In genomic region chr2:222796413-222797103, GRCh38 we compare ENCODE assay signal across 9 cellular contexts.
DNase-seq lines count a peak whose midpoint lies in the region; ATAC-seq and TF ChIP-seq lines count a peak whose summit lies in the region.
"Had no signal": no experiment of that assay in that cellular context is flagged by ENCODE, and none has a peak within 500 bp of the region (broad histone marks: within the 10 kb centered on the region; RNA-seq: fewer than 3 reads in every experiment).

No MANE protein-coding gene starts in this region.

- H4K91ac ChIP-seq in trophoblast cell (ENCODE audit: low read depth, low read length) = no peak overlapping the region

- H3K4me1 Mint-ChIP-seq in GM23338 = peaks cover 17% of the 10 kb centered on the region
- H3K4me1 Mint-ChIP-seq in stimulated activated memory B cell treated with anti-CD40 and anti-IgM and Interleukin-4, amounts not matched to agents 10 μg/mL and 1 μg/mL and 100 μg/mL, for 72 hours = no peaks in the 10 kb centered on the region

- H3K9me3 Mint-ChIP-seq in GM23338 = no peaks in the 10 kb centered on the region
- H3K9me3 Mint-ChIP-seq in stimulated activated memory B cell treated with anti-CD40 and anti-IgM and Interleukin-4, amounts not matched to agents 10 μg/mL and 1 μg/mL and 100 μg/mL, for 72 hours = no peaks in the 10 kb centered on the region

- H3K4ac ChIP-seq in trophoblast cell (ENCODE audit: low read depth, low read length) = no peak overlapping the region

- peaks cover 4% of the 10 kb centered on the region for H3K27me3 Mint-ChIP-seq in GM23338 (ENCODE audit: insufficient read depth, low read depth, poor library complexity)
- no peaks in the 10 kb centered on the region for H3K27me3 Mint-ChIP-seq in stimulated activated memory B cell treated with anti-CD40 and anti-IgM and Interleukin-4, amounts not matched to agents 10 μg/mL and 1 μg/mL and 100 μg/mL, for 72 hours

- H3K27me3 ChIP-seq in GM23338 (ENCODE audit: insufficient read depth) (no peaks in the 10 kb centered on the region), trophoblast cell (ENCODE audit: insufficient read depth, low read length) (no peaks in the 10 kb centered on the region)

- no peak overlapping the region for H2AFZ ChIP-seq in GM23338
- H2AFZ ChIP-seq in trophoblast cell (ENCODE audit: insufficient read depth, low read length, poor library complexity) = no peak overlapping the region

- H3K9me2 ChIP-seq in GM23338 (ENCODE audit: insufficient read depth) = no peaks in the 10 kb centered on the region

- H3K4me2 ChIP-seq in GM23338 = no peak overlapping the region; the same call in 1 of the 2 replicates
- H3K4me2 ChIP-seq in trophoblast cell (ENCODE audit: low read length) = no peak overlapping the region

- H3K36me3 ChIP-seq in GM23338 (ENCODE audit: insufficient read depth) (no peaks in the 10 kb centered on the region), trophoblast cell (ENCODE audit: control insufficient read depth in 1 of 2, insufficient read depth in 2 of 2, low read length in 2 of 2) (no peaks in the 10 kb centered on the region)

- no peak overlapping the region for H3K9ac ChIP-seq in trophoblast cell (ENCODE audit: low read length)

- H3K27ac Mint-ChIP-seq in GM23338 = no peak overlapping the region
- no peak overlapping the region for H3K27ac Mint-ChIP-seq in stimulated activated memory B cell treated with anti-CD40 and anti-IgM and Interleukin-4, amounts not matched to agents 10 μg/mL and 1 μg/mL and 100 μg/mL, for 72 hours

- H4K20me1 ChIP-seq in GM23338 (replicated peaks; ENCODE audit: insufficient read depth) = no peaks in the 10 kb centered on the region

- H2AK5ac ChIP-seq in trophoblast cell (ENCODE audit: low read length) = peak overlapping the region; percentile 77

- H4K8ac ChIP-seq in trophoblast cell (ENCODE audit: low read depth, low read length) = no peak overlapping the region

- peak overlapping the region; percentile 24 for H2BK120ac ChIP-seq in trophoblast cell (ENCODE audit: insufficient read depth, low read length, poor library complexity)

- H3K14ac ChIP-seq in trophoblast cell (ENCODE audit: low read length) = peak overlapping the region; percentile 19

- ATAC-seq in GM23338 (peak; percentile 67), HG02884 (IDR thresholded peaks at IDR 0.05; ENCODE audit: unreplicated experiment) (no peak), HG03095 (IDR thresholded peaks at IDR 0.05; ENCODE audit: unreplicated experiment) (no peak), HG02623 (IDR thresholded peaks at IDR 0.05; ENCODE audit: unreplicated experiment) (no peak)
- ATAC-seq in stimulated activated memory B cell treated with anti-CD40 and anti-IgM and Interleukin-4, amounts not matched to agents 10 μg/mL and 1 μg/mL and 100 μg/mL, for 72 hours = no peak

- no peaks in the 10 kb centered on the region for H3F3A ChIP-seq in GM23338 (replicated peaks; ENCODE audit: low read depth)

- no peak overlapping the region for H3K4me3 ChIP-seq in GM23338
- H3K4me3 ChIP-seq in trophoblast cell (ENCODE audit: low read depth, low read length) = no peak overlapping the region

- peak; percentile 12 for DNase-seq in GM23338 (ENCODE audit: low spot score)
- peak; percentile 18 for DNase-seq in NCI-H774 (lab: John Stamatoyannopoulos, UW)
- DNase-seq in fibroblast of peridontal ligament (ENCODE audit: extremely low read depth) = peak; percentile 16
- DNase-seq in trophoblast cell = no peak
- DNase-seq: NCI-H187 had no signal

- H3K27ac ChIP-seq in GM23338 (ENCODE audit: low read depth) (no peak overlapping the region), trophoblast cell (ENCODE audit: low read depth, low read length) (no peak overlapping the region)

- no peaks in the 10 kb centered on the region for H3K9me3 ChIP-seq in trophoblast cell (ENCODE audit: insufficient read depth, low read depth, low read length)

- no CpG with 5 or more reads among the region's 5 CpGs for WGBS in trophoblast cell (ENCODE audit: extremely low coverage, insufficient coverage, insufficient read length)

- H2BK5ac ChIP-seq in trophoblast cell (ENCODE audit: low read depth, low read length, poor library complexity) = no peak overlapping the region

- H3K18ac ChIP-seq in trophoblast cell (ENCODE audit: low read length) = no peak overlapping the region

- H3K4me3 Mint-ChIP-seq in GM23338 = no peak overlapping the region
- no peak overlapping the region for H3K4me3 Mint-ChIP-seq in stimulated activated memory B cell treated with anti-CD40 and anti-IgM and Interleukin-4, amounts not matched to agents 10 μg/mL and 1 μg/mL and 100 μg/mL, for 72 hours

- peaks cover 12% of the 10 kb centered on the region for H3K4me1 ChIP-seq in GM23338 (ENCODE audit: insufficient read depth)
- peaks cover 6 to 14% of the 10 kb centered on the region in 2 experiments for H3K4me1 ChIP-seq in trophoblast cell (ENCODE audit: control insufficient read depth in 1 of 2, insufficient read depth in 2 of 2, low read length in 2 of 2)

- H3K23ac ChIP-seq in trophoblast cell (ENCODE audit: low read length) = no peak overlapping the region

- no peaks in the 10 kb centered on the region for H3K36me3 Mint-ChIP-seq in GM23338 (ENCODE audit: low read depth)
- no peaks in the 10 kb centered on the region for H3K36me3 Mint-ChIP-seq in stimulated activated memory B cell treated with anti-CD40 and anti-IgM and Interleukin-4, amounts not matched to agents 10 μg/mL and 1 μg/mL and 100 μg/mL, for 72 hours

- no peak for TF ChIP-seq CTCF in GM23338 (conservative IDR thresholded peaks at IDR 0.05; ENCODE audit: low read depth in 2 of 2)

- no peak overlapping the region for H4K12ac ChIP-seq in trophoblast cell (ENCODE audit: low read depth, low read length)

- H3K79me1 ChIP-seq in trophoblast cell (ENCODE audit: low read length) = peaks cover 7% of the 10 kb centered on the region

- H3K79me2 ChIP-seq in GM23338 (replicated peaks; ENCODE audit: insufficient read depth) = no peaks in the 10 kb centered on the region
- no peaks in the 10 kb centered on the region for H3K79me2 ChIP-seq in trophoblast cell (ENCODE audit: control insufficient read depth, insufficient read depth, low read length, poor library complexity)

- peak overlapping the region; percentile 52 for H2BK12ac ChIP-seq in trophoblast cell (ENCODE audit: low read length)

TF ChIP-seq in GM23338, 12 proteins besides CTCF, POLR2A, EP300 and RAD21:
- TF ChIP-seq REST (IDR thresholded peaks at IDR 0.05; ENCODE audit: unreplicated experiment) (no peak), EZH2phosphoT487 (IDR thresholded peaks at IDR 0.05; ENCODE audit: unreplicated experiment) (no peak), ZNF114 (CRISPR knock-in tag; IDR thresholded peaks at IDR 0.05) (no peak)

Comparison
In these comparisons a context has a peak if more than half of its experiments do, and no peak if none do; other contexts are left out.
1. DNase-seq: peak in GM23338 (single experiment), NCI-H774 (single experiment) and fibroblast of peridontal ligament (single experiment); none in trophoblast cell (0 of 2).